1 cellular context compared by ENCODE assay signal in the genomic region with DNA sequence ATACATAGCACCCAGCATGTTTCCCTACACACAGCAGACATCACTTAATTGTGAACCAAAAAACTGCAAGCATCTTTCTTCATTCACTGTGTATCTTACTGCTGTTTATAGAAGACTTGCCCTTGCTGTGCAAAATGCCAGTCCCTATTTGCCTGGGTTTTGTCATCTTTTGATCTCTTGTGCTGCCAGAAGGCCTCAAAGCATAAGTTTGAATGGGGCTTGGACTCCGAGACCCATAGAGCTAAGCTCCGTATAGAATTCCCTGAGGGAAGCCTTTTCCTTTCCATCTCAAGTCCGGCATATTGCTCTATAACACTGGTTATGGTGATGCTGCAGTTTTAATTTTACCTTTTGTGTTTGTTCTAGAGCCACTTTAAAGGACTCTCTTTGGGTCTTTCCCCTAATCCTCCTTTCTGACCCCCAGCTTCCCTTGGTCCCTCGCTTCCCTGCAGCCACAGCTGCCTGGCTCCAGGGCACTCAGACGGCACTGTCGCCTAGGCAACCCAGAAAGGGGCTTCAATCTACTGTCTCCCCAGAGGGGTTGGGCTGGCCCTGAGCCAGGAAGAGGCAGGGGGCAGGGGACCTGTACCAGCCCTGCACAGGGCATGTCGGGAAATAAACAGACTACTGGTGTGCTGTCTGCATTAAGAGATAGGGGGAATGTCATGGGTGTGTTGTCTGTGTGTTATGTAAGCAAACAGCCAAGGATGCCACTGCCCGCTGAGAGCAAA.
TF ChIP-seq lines count a peak whose summit lies in the region.

No MANE protein-coding gene starts in this region.

TF ChIP-seq in H1, 55 proteins besides CTCF, POLR2A, EP300 and RAD21 (continued from another document):
- TF ChIP-seq, protein P1, sequence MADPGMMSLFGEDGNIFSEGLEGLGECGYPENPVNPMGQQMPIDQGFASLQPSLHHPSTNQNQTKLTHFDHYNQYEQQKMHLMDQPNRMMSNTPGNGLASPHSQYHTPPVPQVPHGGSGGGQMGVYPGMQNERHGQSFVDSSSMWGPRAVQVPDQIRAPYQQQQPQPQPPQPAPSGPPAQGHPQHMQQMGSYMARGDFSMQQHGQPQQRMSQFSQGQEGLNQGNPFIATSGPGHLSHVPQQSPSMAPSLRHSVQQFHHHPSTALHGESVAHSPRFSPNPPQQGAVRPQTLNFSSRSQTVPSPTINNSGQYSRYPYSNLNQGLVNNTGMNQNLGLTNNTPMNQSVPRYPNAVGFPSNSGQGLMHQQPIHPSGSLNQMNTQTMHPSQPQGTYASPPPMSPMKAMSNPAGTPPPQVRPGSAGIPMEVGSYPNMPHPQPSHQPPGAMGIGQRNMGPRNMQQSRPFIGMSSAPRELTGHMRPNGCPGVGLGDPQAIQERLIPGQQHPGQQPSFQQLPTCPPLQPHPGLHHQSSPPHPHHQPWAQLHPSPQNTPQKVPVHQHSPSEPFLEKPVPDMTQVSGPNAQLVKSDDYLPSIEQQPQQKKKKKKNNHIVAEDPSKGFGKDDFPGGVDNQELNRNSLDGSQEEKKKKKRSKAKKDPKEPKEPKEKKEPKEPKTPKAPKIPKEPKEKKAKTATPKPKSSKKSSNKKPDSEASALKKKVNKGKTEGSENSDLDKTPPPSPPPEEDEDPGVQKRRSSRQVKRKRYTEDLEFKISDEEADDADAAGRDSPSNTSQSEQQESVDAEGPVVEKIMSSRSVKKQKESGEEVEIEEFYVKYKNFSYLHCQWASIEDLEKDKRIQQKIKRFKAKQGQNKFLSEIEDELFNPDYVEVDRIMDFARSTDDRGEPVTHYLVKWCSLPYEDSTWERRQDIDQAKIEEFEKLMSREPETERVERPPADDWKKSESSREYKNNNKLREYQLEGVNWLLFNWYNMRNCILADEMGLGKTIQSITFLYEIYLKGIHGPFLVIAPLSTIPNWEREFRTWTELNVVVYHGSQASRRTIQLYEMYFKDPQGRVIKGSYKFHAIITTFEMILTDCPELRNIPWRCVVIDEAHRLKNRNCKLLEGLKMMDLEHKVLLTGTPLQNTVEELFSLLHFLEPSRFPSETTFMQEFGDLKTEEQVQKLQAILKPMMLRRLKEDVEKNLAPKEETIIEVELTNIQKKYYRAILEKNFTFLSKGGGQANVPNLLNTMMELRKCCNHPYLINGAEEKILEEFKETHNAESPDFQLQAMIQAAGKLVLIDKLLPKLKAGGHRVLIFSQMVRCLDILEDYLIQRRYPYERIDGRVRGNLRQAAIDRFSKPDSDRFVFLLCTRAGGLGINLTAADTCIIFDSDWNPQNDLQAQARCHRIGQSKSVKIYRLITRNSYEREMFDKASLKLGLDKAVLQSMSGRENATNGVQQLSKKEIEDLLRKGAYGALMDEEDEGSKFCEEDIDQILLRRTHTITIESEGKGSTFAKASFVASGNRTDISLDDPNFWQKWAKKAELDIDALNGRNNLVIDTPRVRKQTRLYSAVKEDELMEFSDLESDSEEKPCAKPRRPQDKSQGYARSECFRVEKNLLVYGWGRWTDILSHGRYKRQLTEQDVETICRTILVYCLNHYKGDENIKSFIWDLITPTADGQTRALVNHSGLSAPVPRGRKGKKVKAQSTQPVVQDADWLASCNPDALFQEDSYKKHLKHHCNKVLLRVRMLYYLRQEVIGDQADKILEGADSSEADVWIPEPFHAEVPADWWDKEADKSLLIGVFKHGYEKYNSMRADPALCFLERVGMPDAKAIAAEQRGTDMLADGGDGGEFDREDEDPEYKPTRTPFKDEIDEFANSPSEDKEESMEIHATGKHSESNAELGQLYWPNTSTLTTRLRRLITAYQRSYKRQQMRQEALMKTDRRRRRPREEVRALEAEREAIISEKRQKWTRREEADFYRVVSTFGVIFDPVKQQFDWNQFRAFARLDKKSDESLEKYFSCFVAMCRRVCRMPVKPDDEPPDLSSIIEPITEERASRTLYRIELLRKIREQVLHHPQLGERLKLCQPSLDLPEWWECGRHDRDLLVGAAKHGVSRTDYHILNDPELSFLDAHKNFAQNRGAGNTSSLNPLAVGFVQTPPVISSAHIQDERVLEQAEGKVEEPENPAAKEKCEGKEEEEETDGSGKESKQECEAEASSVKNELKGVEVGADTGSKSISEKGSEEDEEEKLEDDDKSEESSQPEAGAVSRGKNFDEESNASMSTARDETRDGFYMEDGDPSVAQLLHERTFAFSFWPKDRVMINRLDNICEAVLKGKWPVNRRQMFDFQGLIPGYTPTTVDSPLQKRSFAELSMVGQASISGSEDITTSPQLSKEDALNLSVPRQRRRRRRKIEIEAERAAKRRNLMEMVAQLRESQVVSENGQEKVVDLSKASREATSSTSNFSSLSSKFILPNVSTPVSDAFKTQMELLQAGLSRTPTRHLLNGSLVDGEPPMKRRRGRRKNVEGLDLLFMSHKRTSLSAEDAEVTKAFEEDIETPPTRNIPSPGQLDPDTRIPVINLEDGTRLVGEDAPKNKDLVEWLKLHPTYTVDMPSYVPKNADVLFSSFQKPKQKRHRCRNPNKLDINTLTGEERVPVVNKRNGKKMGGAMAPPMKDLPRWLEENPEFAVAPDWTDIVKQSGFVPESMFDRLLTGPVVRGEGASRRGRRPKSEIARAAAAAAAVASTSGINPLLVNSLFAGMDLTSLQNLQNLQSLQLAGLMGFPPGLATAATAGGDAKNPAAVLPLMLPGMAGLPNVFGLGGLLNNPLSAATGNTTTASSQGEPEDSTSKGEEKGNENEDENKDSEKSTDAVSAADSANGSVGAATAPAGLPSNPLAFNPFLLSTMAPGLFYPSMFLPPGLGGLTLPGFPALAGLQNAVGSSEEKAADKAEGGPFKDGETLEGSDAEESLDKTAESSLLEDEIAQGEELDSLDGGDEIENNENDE (IDR thresholded peaks at IDR 0.05; ENCODE audit: insufficient replicate concordance, low read length), result no peak
- TF ChIP-seq TCF12 (IDR thresholded peaks at IDR 0.05; ENCODE audit: low read depth, low read length) (no peak), JUND (IDR thresholded peaks at IDR 0.05; ENCODE audit: low read length) (no peak), PHF8 (conservative IDR thresholded peaks at IDR 0.05; ENCODE audit: low read depth, low read length) (no peak), RBBP5 (IDR thresholded peaks at IDR 0.05; ENCODE audit: borderline replicate concordance, low read depth, low read length) (no peak), SP2 (IDR thresholded peaks at IDR 0.05; ENCODE audit: low read length) (no peak), TBP (IDR thresholded peaks at IDR 0.05; ENCODE audit: low read depth, low read length) (no peak), TAF7 (optimal IDR thresholded peaks at IDR 0.05; ENCODE audit: borderline replicate concordance, low read depth, low read length) (no peak), CHD1 (IDR thresholded peaks at IDR 0.05; ENCODE audit: low read depth, low read length) (no peak)
- TF ChIP-seq, protein P2, sequence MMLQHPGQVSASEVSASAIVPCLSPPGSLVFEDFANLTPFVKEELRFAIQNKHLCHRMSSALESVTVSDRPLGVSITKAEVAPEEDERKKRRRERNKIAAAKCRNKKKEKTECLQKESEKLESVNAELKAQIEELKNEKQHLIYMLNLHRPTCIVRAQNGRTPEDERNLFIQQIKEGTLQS (IDR thresholded peaks at IDR 0.05; ENCODE audit: insufficient read depth, low read depth, low read length), result no peak
